ENCODE assay signal across 8 cellular contexts in the genomic region with DNA sequence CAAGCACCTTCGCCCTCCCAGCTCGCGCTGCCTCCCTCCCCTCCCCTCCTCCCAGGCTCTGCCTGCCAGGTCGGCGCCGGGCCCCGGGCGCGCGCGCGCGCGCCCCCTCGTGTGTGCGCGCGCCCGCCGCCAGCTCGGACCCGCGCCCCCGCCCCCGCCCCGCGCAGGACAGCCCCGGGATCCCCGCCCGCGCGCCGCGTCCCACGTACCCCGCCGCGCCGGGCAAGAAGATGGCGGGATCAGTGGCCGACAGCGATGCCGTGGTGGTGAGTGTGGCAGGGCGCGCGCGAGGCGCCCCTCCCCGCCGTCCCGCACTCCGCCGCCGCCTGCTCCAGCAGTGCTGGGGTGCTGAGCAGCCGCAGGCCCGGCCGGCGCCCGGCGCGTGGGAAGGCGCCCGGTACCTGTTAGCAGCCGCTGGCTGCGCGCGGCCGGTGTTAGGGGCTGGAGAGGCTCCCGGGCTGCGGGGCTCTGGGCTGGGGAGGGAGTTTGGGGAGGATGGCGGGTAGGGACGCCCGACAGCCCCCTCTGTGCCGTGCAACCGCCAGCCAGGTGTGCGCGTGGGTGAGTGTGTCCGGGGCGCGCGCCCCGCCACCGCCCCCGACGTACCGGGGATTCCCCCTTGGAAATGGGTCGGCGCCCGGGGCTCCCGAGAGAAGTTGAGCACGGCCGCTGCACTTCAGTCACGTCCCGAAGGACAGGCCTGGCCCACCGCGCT. TPM values are rescaled to one million over a fixed set of nuclear protein-coding genes. Genes with fewer than 3 reads are reported as not detected.
DNase-seq lines count a peak whose midpoint lies in the region; ATAC-seq and TF ChIP-seq lines count a peak whose summit lies in the region.

No MANE protein-coding gene starts in this region.

- H3K27ac ChIP-seq in esophagus muscularis mucosa (replicated peaks in 1 of 4) (peak overlapping the region; percentile 96 to 98 (median 98)), muscle layer of duodenum (ENCODE audit: low read length) (no peak overlapping the region)

- intact Hi-C loops in esophagus muscularis mucosa (cut with DNase I) = loop anchor here (10.0 kb wide), 1 partner anchor 200 kb away; the partner anchor contains the start of gene SERTAD2

- no peak for TF ChIP-seq CTCF in esophagus muscularis mucosa (IDR thresholded peaks at IDR 0.05)

- 2% methylated on average over 19 of the region's 96 CpGs for WGBS in esophagus muscularis mucosa

- peaks cover 9% of the 10 kb centered on the region for H3K4me1 Mint-ChIP-seq in activated T-cell treated with anti-CD3 and anti-CD28 coated beads, Interleukin-2, amount 50 U/mL, for 72 hours (ENCODE audit: low read depth)
- peaks cover 7% of the 10 kb centered on the region for H3K4me1 Mint-ChIP-seq in stimulated activated naive CD8-positive, alpha-beta T cell treated with anti-CD3 and anti-CD28 coated beads, Interleukin-15, Interleukin-2, amounts not matched to agents 100 ng/mL and 50 ng/mL, for 24 hours (ENCODE audit: low read depth)

- peak overlapping the region; percentile 83 to 97 (median 89) for H3K4me3 ChIP-seq in esophagus muscularis mucosa
- peak overlapping the region; percentile 69 to 86 for H3K4me3 ChIP-seq in muscle layer of duodenum (ENCODE audit: low read depth in 1 of 2, low read length in 2 of 2)

- peak; percentile 35 for DNase-seq in SIG-M5 treated with dmso at 0.1 percent for 504 hours (lab: John Stamatoyannopoulos, UW; ENCODE audit: unreplicated experiment)
- no peak for DNase-seq in SIG-M5 (lab: John Stamatoyannopoulos, UW)
- peak; percentile 81 for DNase-seq in NCI-H774 (lab: John Stamatoyannopoulos, UW)
- DNase-seq in activated T-cell treated with anti-CD3 and anti-CD28 coated beads, Interleukin-2, amount 50 U/mL, for 72 hours = peak; percentile 64 to 73
- DNase-seq in esophagus muscularis mucosa (ENCODE audit: extremely low spot score) = no peak

- H3K27ac Mint-ChIP-seq in activated T-cell treated with anti-CD3 and anti-CD28 coated beads, Interleukin-2, amount 50 U/mL, for 72 hours = no peak overlapping the region
- no peak overlapping the region for H3K27ac Mint-ChIP-seq in stimulated activated naive CD8-positive, alpha-beta T cell treated with anti-CD3 and anti-CD28 coated beads, Interleukin-15, Interleukin-2, amounts not matched to agents 100 ng/mL and 50 ng/mL, for 24 hours

- peak overlapping the region; percentile 75 to 81 for H3K4me3 Mint-ChIP-seq in activated T-cell treated with anti-CD3 and anti-CD28 coated beads, Interleukin-2, amount 50 U/mL, for 72 hours
- H3K4me3 Mint-ChIP-seq in stimulated activated naive CD8-positive, alpha-beta T cell treated with anti-CD3 and anti-CD28 coated beads, Interleukin-15, Interleukin-2, amounts not matched to agents 100 ng/mL and 50 ng/mL, for 24 hours = peak overlapping the region; percentile 80

- no peaks in the 10 kb centered on the region for H3K36me3 Mint-ChIP-seq in activated T-cell treated with anti-CD3 and anti-CD28 coated beads, Interleukin-2, amount 50 U/mL, for 72 hours (ENCODE audit: insufficient read depth in 2 of 2)
- H3K36me3 Mint-ChIP-seq in stimulated activated naive CD8-positive, alpha-beta T cell treated with anti-CD3 and anti-CD28 coated beads, Interleukin-15, Interleukin-2, amounts not matched to agents 100 ng/mL and 50 ng/mL, for 24 hours (ENCODE audit: low read depth) = no peaks in the 10 kb centered on the region

- H3K9me3 Mint-ChIP-seq in activated T-cell treated with anti-CD3 and anti-CD28 coated beads, Interleukin-2, amount 50 U/mL, for 72 hours = no peaks in the 10 kb centered on the region
- H3K9me3 Mint-ChIP-seq in stimulated activated naive CD8-positive, alpha-beta T cell treated with anti-CD3 and anti-CD28 coated beads, Interleukin-15, Interleukin-2, amounts not matched to agents 100 ng/mL and 50 ng/mL, for 24 hours = no peaks in the 10 kb centered on the region

- no peaks in the 10 kb centered on the region for H3K9me3 ChIP-seq in esophagus muscularis mucosa
- H3K9me3 ChIP-seq in muscle layer of duodenum (ENCODE audit: control insufficient read depth in 1 of 2, low read length in 2 of 2) = no peaks in the 10 kb centered on the region

- H3K4me1 ChIP-seq in esophagus muscularis mucosa (peaks cover 20 to 29% (median 22%) of the 10 kb centered on the region in 4 donors), muscle layer of duodenum (ENCODE audit: control insufficient read depth in 1 of 2, insufficient read depth in 2 of 2, low read length in 2 of 2) (peaks cover 4 to 12% of the 10 kb centered on the region in 2 donors)

- no peaks in the 10 kb centered on the region for H3K27me3 ChIP-seq in esophagus muscularis mucosa
- H3K27me3 ChIP-seq in muscle layer of duodenum (ENCODE audit: low read depth, low read length) = no peaks in the 10 kb centered on the region

- H3K36me3 ChIP-seq in esophagus muscularis mucosa = peaks cover 0 to 32% (median 29%) of the 10 kb centered on the region in 4 donors
- peaks cover 17 to 24% of the 10 kb centered on the region in 2 donors for H3K36me3 ChIP-seq in muscle layer of duodenum (ENCODE audit: control insufficient read depth in 1 of 2, insufficient read depth in 2 of 2, low read length in 2 of 2)

- ATAC-seq in HG02884 (IDR thresholded peaks at IDR 0.05; ENCODE audit: unreplicated experiment) = peak; percentile 56
- peak; percentile 87 to 88 for ATAC-seq in activated T-cell treated with anti-CD3 and anti-CD28 coated beads, Interleukin-2, amount 50 U/mL, for 72 hours (replicated peaks in 1 of 2)

- TF ChIP-seq EP300 in esophagus muscularis mucosa (IDR thresholded peaks at IDR 0.05) = no peak

- no peak for TF ChIP-seq POLR2A in esophagus muscularis mucosa (IDR thresholded peaks at IDR 0.05; ENCODE audit: low read depth)

- peaks cover 7% of the 10 kb centered on the region for H3K27me3 Mint-ChIP-seq in activated T-cell treated with anti-CD3 and anti-CD28 coated beads, Interleukin-2, amount 50 U/mL, for 72 hours (ENCODE audit: low read depth)
- peaks cover 15% of the 10 kb centered on the region for H3K27me3 Mint-ChIP-seq in stimulated activated naive CD8-positive, alpha-beta T cell treated with anti-CD3 and anti-CD28 coated beads, Interleukin-15, Interleukin-2, amounts not matched to agents 100 ng/mL and 50 ng/mL, for 24 hours

RNA-seq across cellular contexts. Expression of gene LGALSL, which starts 0.5 kb away (rescaled TPM):
- 1 to 10 TPM; 2.0 to 3.1 TPM for total RNA-seq in activated T-cell treated with anti-CD3 and anti-CD28 coated beads, Interleukin-2, amount 50 U/mL, for 72 hours
- 10 to 100 TPM; 12.3 to 20.2 (median 17.5) TPM for total RNA-seq in esophagus muscularis mucosa

Comparison
In these comparisons a context has a peak if more than half of its experiments do, and no peak if none do; other contexts are left out.
1. DNase-seq: peak in SIG-M5 treated with dmso at 0.1 percent for 504 hours (single experiment), NCI-H774 (single experiment) and activated T-cell treated with anti-CD3 and anti-CD28 coated beads, Interleukin-2, amount 50 U/mL, for 72 hours (2 of 2); none in SIG-M5 (single experiment) and esophagus muscularis mucosa (single experiment).